21 cellular contexts compared by ENCODE assay signal in the genomic region with DNA sequence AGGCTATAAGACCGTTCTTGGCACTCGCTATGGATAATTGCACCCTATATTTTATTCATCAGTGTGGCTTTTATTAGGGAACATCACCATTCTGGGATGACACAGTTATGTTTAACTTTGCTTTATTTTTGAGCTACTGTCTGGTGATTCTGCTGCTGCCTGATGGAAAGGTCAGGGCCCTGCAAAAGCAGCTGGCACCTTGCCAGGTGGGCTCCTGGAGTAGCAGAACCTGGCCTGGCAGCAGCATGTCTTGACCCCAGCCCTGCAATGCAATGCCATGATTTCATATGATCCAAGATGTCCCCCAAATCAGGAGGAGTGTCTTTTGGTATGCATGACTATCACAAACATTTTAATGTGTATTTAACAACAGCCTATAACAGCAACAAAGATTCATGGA.
DNase-seq lines count a peak whose midpoint lies in the region; ATAC-seq and TF ChIP-seq lines count a peak whose summit lies in the region.
"Had no signal": no experiment of that assay in that cellular context is flagged by ENCODE, and none has a peak within 500 bp of the region (broad histone marks: within the 10 kb centered on the region; RNA-seq: fewer than 3 reads in every experiment).

No MANE protein-coding gene starts in this region.

- no peaks in the 10 kb centered on the region for H3K9me3 ChIP-seq in CD8-positive, alpha-beta T cell (ENCODE audit: low read length)

- no peak for TF ChIP-seq CTCF in CD8-positive, alpha-beta T cell (IDR thresholded peaks at IDR 0.05)

- no peak overlapping the region for H3K27ac ChIP-seq in CD8-positive, alpha-beta T cell (ENCODE audit: low read depth, low read length)
- H3K27ac ChIP-seq: 22Rv1, KMS-11 had no signal

- CTCF ChIA-PET in CD8-positive, alpha-beta T cell (lab: Charles Lee): no interaction called here

- POLR2A ChIA-PET in CD8-positive, alpha-beta T cell (lab: Charles Lee): no interaction called here

- H3K36me3 Mint-ChIP-seq in activated CD4-positive, alpha-beta T cell treated with anti-CD3 and anti-CD28 coated beads, Interleukin-2, amount 10 ng/mL, durations not matched to agents 24 days and 14 days (ENCODE audit: low read depth): no peaks in the 10 kb centered on the region
- no peaks in the 10 kb centered on the region for H3K36me3 Mint-ChIP-seq in CD8-positive, alpha-beta T cell

- H3K27me3 ChIP-seq in CD8-positive, alpha-beta T cell (ENCODE audit: insufficient read depth, low read length): no peaks in the 10 kb centered on the region

- no peak overlapping the region for H3K4me3 Mint-ChIP-seq in activated CD4-positive, alpha-beta T cell treated with anti-CD3 and anti-CD28 coated beads, Interleukin-2, amount 10 ng/mL, durations not matched to agents 24 days and 14 days
- no peak overlapping the region for H3K4me3 Mint-ChIP-seq in CD8-positive, alpha-beta T cell
- H3K4me3 Mint-ChIP-seq: GM23338; H9; HFFc6; T-helper 1 cell treated with Interleukin-12 subunit alpha and Interleukin-12 subunit beta and Interleukin-4 antibody, amounts not matched to agents 30 μg/mL and 1 μg/mL, for 36 hours had no signal

- ATAC-seq in CD8-positive, alpha-beta T cell: no peak
- ATAC-seq: GM23338 had no signal

- H3K27ac Mint-ChIP-seq in activated CD4-positive, alpha-beta T cell treated with anti-CD3 and anti-CD28 coated beads, Interleukin-2, amount 10 ng/mL, durations not matched to agents 24 days and 14 days: no peak overlapping the region
- no peak overlapping the region for H3K27ac Mint-ChIP-seq in CD8-positive, alpha-beta T cell
- H3K27ac Mint-ChIP-seq: GM23338; H9; HFFc6; T-helper 1 cell treated with Interleukin-12 subunit alpha and Interleukin-12 subunit beta and Interleukin-4 antibody, amounts not matched to agents 30 μg/mL and 1 μg/mL, for 36 hours had no signal

- no peaks in the 10 kb centered on the region for H3K4me1 Mint-ChIP-seq in activated CD4-positive, alpha-beta T cell treated with anti-CD3 and anti-CD28 coated beads, Interleukin-2, amount 10 ng/mL, durations not matched to agents 24 days and 14 days
- no peaks in the 10 kb centered on the region for H3K4me1 Mint-ChIP-seq in CD8-positive, alpha-beta T cell (ENCODE audit: low read depth)
- H3K4me1 Mint-ChIP-seq: GM23338, H9 had no signal

- H3K9me3 Mint-ChIP-seq in activated CD4-positive, alpha-beta T cell treated with anti-CD3 and anti-CD28 coated beads, Interleukin-2, amount 10 ng/mL, durations not matched to agents 24 days and 14 days: peaks cover 4% of the 10 kb centered on the region
- H3K9me3 Mint-ChIP-seq in CD8-positive, alpha-beta T cell: no peaks in the 10 kb centered on the region
- H3K9me3 Mint-ChIP-seq: GM23338; HFFc6; T-helper 1 cell treated with Interleukin-12 subunit alpha and Interleukin-12 subunit beta and Interleukin-4 antibody, amounts not matched to agents 30 μg/mL and 1 μg/mL, for 36 hours had no signal

- intact Hi-C loops in activated CD4-positive, alpha-beta T cell treated with anti-CD3 and anti-CD28 coated beads, Interleukin-2, amount 10 ng/mL, durations not matched to agents 24 days and 14 days (cut with micrococcal nuclease): no loop called here
- intact Hi-C loops in CD8-positive, alpha-beta T cell (cut with DNase I, micrococcal nuclease): no loop called here

- no peaks in the 10 kb centered on the region for H3K36me3 ChIP-seq in CD8-positive, alpha-beta T cell (ENCODE audit: insufficient read depth, low read length)

- no peak overlapping the region for H3K4me3 ChIP-seq in CD8-positive, alpha-beta T cell (ENCODE audit: low read depth, low read length)
- H3K4me3 ChIP-seq: GM23338 had no signal

- H3K4me1 ChIP-seq in CD8-positive, alpha-beta T cell (ENCODE audit: insufficient read depth, low read length): no peaks in the 10 kb centered on the region

- DNase-seq in DMS53 (lab: John Stamatoyannopoulos, UW) (peak; percentile 2), DMS53 treated with DMSO at 0.1 percent for 48 hours (lab: John Stamatoyannopoulos, UW; ENCODE audit: unreplicated experiment) (no peak), COLO668 (lab: John Stamatoyannopoulos, UW; ENCODE audit: unreplicated experiment) (peak; percentile 5), dermis blood vessel endothelial cell (peak; percentile 24), NCI-H187 (lab: John Stamatoyannopoulos, UW) (no peak)
- peak; percentile 12 for DNase-seq in activated CD4-positive, alpha-beta T cell treated with anti-CD3 and anti-CD28 coated beads, Interleukin-2, amount 10 ng/mL, durations not matched to agents 24 days and 14 days
- no peak for DNase-seq in activated CD4-positive, alpha-beta T cell treated with anti-CD3 and anti-CD28 coated beads for 1 hour
- DNase-seq in CD8-positive, alpha-beta T cell: no peak
- DNase-seq: ACHN, H9, HFFc6, MM.1S, NCI-H1436, NCI-H187 treated with DMSO at 0.1 percent for 48 hours, NCI-H446 treated with DMSO at 0.1 percent for 48 hours, NCI-H526, SW 1271 had no signal

- H3K27me3 Mint-ChIP-seq in activated CD4-positive, alpha-beta T cell treated with anti-CD3 and anti-CD28 coated beads, Interleukin-2, amount 10 ng/mL, durations not matched to agents 24 days and 14 days: no peaks in the 10 kb centered on the region
- H3K27me3 Mint-ChIP-seq in CD8-positive, alpha-beta T cell (ENCODE audit: low read depth): no peaks in the 10 kb centered on the region

Comparison
In these comparisons a context has a peak if more than half of its experiments do, and no peak if none do; other contexts are left out.
1. DNase-seq: peak in DMS53 (single experiment), activated CD4-positive, alpha-beta T cell treated with anti-CD3 and anti-CD28 coated beads, Interleukin-2, amount 10 ng/mL, durations not matched to agents 24 days and 14 days (single experiment), COLO668 (single experiment) and dermis blood vessel endothelial cell (single experiment); none in DMS53 treated with DMSO at 0.1 percent for 48 hours (single experiment), activated CD4-positive, alpha-beta T cell treated with anti-CD3 and anti-CD28 coated beads for 1 hour (single experiment), NCI-H187 (0 of 2) and CD8-positive, alpha-beta T cell (0 of 7).